10 cellular contexts compared by ENCODE assay signal in genomic region chr3:105822171-105823123, GRCh38. TPM values are rescaled to one million over a fixed set of nuclear protein-coding genes. Genes with fewer than 3 reads are reported as not detected.
DNase-seq lines count a peak whose midpoint lies in the region; ATAC-seq and TF ChIP-seq lines count a peak whose summit lies in the region.
"Had no signal": no experiment of that assay in that cellular context is flagged by ENCODE, and none has a peak within 500 bp of the region (broad histone marks: within the 10 kb centered on the region; RNA-seq: fewer than 3 reads in every experiment).

No MANE protein-coding gene starts in this region.

- H3K56ac ChIP-seq in IMR-90 (ENCODE audit: extremely low read depth, insufficient read depth, low read length) = peak overlapping the region; percentile 45; the same call in 1 of the 2 replicates

- H3K4me2 ChIP-seq in IMR-90 (ENCODE audit: low read depth, low read length) (peak overlapping the region; percentile 88), trophoblast cell (ENCODE audit: low read length) (no peak overlapping the region)

- no peak overlapping the region for H2BK12ac ChIP-seq in trophoblast cell (ENCODE audit: low read length)

- peak overlapping the region in 1 of 4 donors; percentile 21 for H3K4me3 Mint-ChIP-seq in CD4-positive, CD25-positive, alpha-beta regulatory T cell
- H3K4me3 Mint-ChIP-seq in natural killer cell = peak overlapping the region; percentile 0

- dilution Hi-C loops in IMR-90 (cut with HindIII; ENCODE audit: low sequenced_read_pairs, unreplicated experiment) = no loop called here

- H2BK5ac ChIP-seq in IMR-90 (ENCODE audit: low read depth, low read length, poor library complexity, severe bottlenecking) (peak overlapping the region; percentile 92), trophoblast cell (ENCODE audit: low read depth, low read length, poor library complexity) (no peak overlapping the region)

- peaks cover 5% of the 10 kb centered on the region for H3K4me1 ChIP-seq in CD4-positive, CD25-positive, alpha-beta regulatory T cell (ENCODE audit: control insufficient read depth, insufficient read depth, low read length, poor library complexity, severe bottlenecking)
- H3K4me1 ChIP-seq in IMR-90 (ENCODE audit: control insufficient read depth, insufficient read depth, low read length) = peaks cover 15% of the 10 kb centered on the region
- peaks cover 0 to 2% of the 10 kb centered on the region in 2 experiments for H3K4me1 ChIP-seq in trophoblast cell (ENCODE audit: control insufficient read depth in 1 of 2, insufficient read depth in 2 of 2, low read length in 2 of 2)

- peak overlapping the region; percentile 70 to 74 (median 72) for H3K27ac Mint-ChIP-seq in CD4-positive, CD25-positive, alpha-beta regulatory T cell
- peak overlapping the region; percentile 83 for H3K27ac Mint-ChIP-seq in natural killer cell

- peaks cover 11% of the 10 kb centered on the region for H3K9me1 ChIP-seq in IMR-90 (ENCODE audit: insufficient read depth, low read length)

- H3K9ac ChIP-seq in IMR-90 (ENCODE audit: low read depth, low read length) (no peak overlapping the region), trophoblast cell (ENCODE audit: low read length) (no peak overlapping the region)

- H2AK5ac ChIP-seq in IMR-90 (ENCODE audit: low read depth, low read length) = peak overlapping the region; percentile 22; the same call in 1 of the 2 replicates
- no peak overlapping the region for H2AK5ac ChIP-seq in trophoblast cell (ENCODE audit: low read length)

- H3K36me3 ChIP-seq in CD4-positive, CD25-positive, alpha-beta regulatory T cell (ENCODE audit: control insufficient read depth, insufficient read depth, low read length) = peaks cover 3% of the 10 kb centered on the region
- H3K36me3 ChIP-seq in IMR-90 (ENCODE audit: control insufficient read depth, insufficient read depth, low read length) = no peaks in the 10 kb centered on the region
- H3K36me3 ChIP-seq in trophoblast cell (ENCODE audit: control insufficient read depth in 1 of 2, insufficient read depth in 2 of 2, low read length in 2 of 2) = peaks cover 5 to 8% of the 10 kb centered on the region in 2 experiments
- no peaks in the 10 kb centered on the region for H3K36me3 ChIP-seq in H7 (replicated peaks; ENCODE audit: control insufficient read depth, insufficient read depth, low read length)

- H4K12ac ChIP-seq in trophoblast cell (ENCODE audit: low read depth, low read length) = no peak overlapping the region

- no peak for TF ChIP-seq POLR2A in IMR-90 (IDR thresholded peaks at IDR 0.05; ENCODE audit: low read depth, low read length)

- POLR2A ChIA-PET in IMR-90 (lab: Charles Lee; ENCODE audit: unreplicated experiment) = no interaction called here

- no peak for TF ChIP-seq RAD21 in IMR-90 (IDR thresholded peaks at IDR 0.05; ENCODE audit: low read length)

- DNase-seq in CD4-positive, CD25-positive, alpha-beta regulatory T cell = no peak
- DNase-seq in IMR-90 (no peak), cerebellar cortex (ENCODE audit: low spot score) (peak; percentile 11), natural killer cell (no peak), trophoblast cell (no peak), H7 (no peak)
- DNase-seq in activated CD4-positive, CD25-positive, alpha-beta regulatory T cell (lab: John Stamatoyannopoulos, UW) = no peak
- DNase-seq: kidney, NCI-H526 had no signal

- H3K14ac ChIP-seq in IMR-90 (replicated peaks; ENCODE audit: low read depth, low read length) = peak overlapping the region; percentile 59
- no peak overlapping the region for H3K14ac ChIP-seq in trophoblast cell (ENCODE audit: low read length)

- H3K4me1 Mint-ChIP-seq in CD4-positive, CD25-positive, alpha-beta regulatory T cell = peaks cover 30 to 61% (median 48%) of the 10 kb centered on the region in 4 donors
- peaks cover 57 to 67% of the 10 kb centered on the region in 2 donors for H3K4me1 Mint-ChIP-seq in natural killer cell

- no peak overlapping the region for H3K27ac ChIP-seq in CD4-positive, CD25-positive, alpha-beta regulatory T cell (ENCODE audit: insufficient read depth, low read length, poor library complexity, severe bottlenecking)
- peak overlapping the region; percentile 32; the same call in 1 of the 2 replicates for H3K27ac ChIP-seq in IMR-90 (ENCODE audit: insufficient read depth, low read length)
- no peak overlapping the region for H3K27ac ChIP-seq in trophoblast cell (ENCODE audit: low read depth, low read length)

- peak overlapping the region; percentile 74 for H2BK120ac ChIP-seq in IMR-90 (ENCODE audit: low read depth, low read length)
- H2BK120ac ChIP-seq in trophoblast cell (ENCODE audit: insufficient read depth, low read length, poor library complexity) = no peak overlapping the region

- H4K91ac ChIP-seq in IMR-90 (ENCODE audit: insufficient read depth, low read depth, low read length) (peak overlapping the region; percentile 14; the same call in 1 of the 2 replicates), trophoblast cell (ENCODE audit: low read depth, low read length) (no peak overlapping the region)

- H4K5ac ChIP-seq in IMR-90 (ENCODE audit: low read depth, low read length) = no peak overlapping the region

- H4K20me1 ChIP-seq in IMR-90 (ENCODE audit: insufficient read depth, low read length) = peaks cover 8% of the 10 kb centered on the region; the same call in 1 of the 2 replicates

- H3K23ac ChIP-seq in IMR-90 (ENCODE audit: low read depth, low read length) (peak overlapping the region; percentile 61; the same call in 1 of the 2 replicates), trophoblast cell (ENCODE audit: low read length) (no peak overlapping the region)

- H3K27me3 Mint-ChIP-seq in CD4-positive, CD25-positive, alpha-beta regulatory T cell = no peaks in the 10 kb centered on the region
- no peaks in the 10 kb centered on the region for H3K27me3 Mint-ChIP-seq in natural killer cell (ENCODE audit: low read depth in 2 of 2)

- peaks cover 16 to 31% of the 10 kb centered on the region in 2 experiments for H3K79me1 ChIP-seq in IMR-90 (ENCODE audit: low read depth in 1 of 2, low read length in 2 of 2)
- no peaks in the 10 kb centered on the region for H3K79me1 ChIP-seq in trophoblast cell (ENCODE audit: low read length)

- no CpG with 5 or more reads among the region's 3 CpGs for WGBS in IMR-90 (ENCODE audit: extremely low coverage in 2 of 2, insufficient read length in 1 of 2), 2 experiments
- WGBS in trophoblast cell (ENCODE audit: extremely low coverage, insufficient coverage, insufficient read length) = no CpG with 5 or more reads among the region's 3 CpGs

- H3K9me3 Mint-ChIP-seq in CD4-positive, CD25-positive, alpha-beta regulatory T cell = peaks cover 0 to 2% (median 0%) of the 10 kb centered on the region in 7 donors
- H3K9me3 Mint-ChIP-seq in natural killer cell = no peaks in the 10 kb centered on the region

- ATAC-seq in CD4-positive, CD25-positive, alpha-beta regulatory T cell (ENCODE audit: low read depth in 2 of 2) = no peak
- ATAC-seq in IMR-90 (ENCODE audit: low read depth) (no peak), natural killer cell (no peak), HG03139 (IDR thresholded peaks at IDR 0.05; ENCODE audit: unreplicated experiment) (no peak)

- H3K79me2 ChIP-seq in trophoblast cell (ENCODE audit: control insufficient read depth, insufficient read depth, low read length, poor library complexity) = no peaks in the 10 kb centered on the region

- H3K27me3 ChIP-seq in CD4-positive, CD25-positive, alpha-beta regulatory T cell (ENCODE audit: control insufficient read depth, insufficient read depth, low read length) = no peaks in the 10 kb centered on the region
- H3K27me3 ChIP-seq in IMR-90 (ENCODE audit: control insufficient read depth, insufficient read depth, low read length) (no peaks in the 10 kb centered on the region), trophoblast cell (ENCODE audit: insufficient read depth, low read length) (no peaks in the 10 kb centered on the region), H7 (ENCODE audit: control insufficient read depth, insufficient read depth, low read length) (no peaks in the 10 kb centered on the region)

- CTCF ChIA-PET in IMR-90 (lab: Yijun Ruan, JAX) = no interaction called here

- H2BK20ac ChIP-seq in IMR-90 (ENCODE audit: low read depth, low read length) = peak overlapping the region; percentile 65; the same call in 1 of the 2 replicates

- in situ Hi-C loops in IMR-90 (cut with MboI; ENCODE audit: low sequenced_read_pairs) = no loop called here

- H2AFZ ChIP-seq in IMR-90 (replicated peaks; ENCODE audit: low read length, poor library complexity) (no peak overlapping the region), trophoblast cell (ENCODE audit: insufficient read depth, low read length, poor library complexity) (no peak overlapping the region)

- no peak overlapping the region for H2AK9ac ChIP-seq in IMR-90 (replicated peaks; ENCODE audit: low read depth, low read length, poor library complexity)

- no peak overlapping the region for H3K4me3 ChIP-seq in CD4-positive, CD25-positive, alpha-beta regulatory T cell (ENCODE audit: low read depth, low read length)
- no peak overlapping the region for H3K4me3 ChIP-seq in IMR-90 (ENCODE audit: insufficient read depth, low read depth, low read length)
- no peak overlapping the region for H3K4me3 ChIP-seq in trophoblast cell (ENCODE audit: low read depth, low read length)
- no peak overlapping the region for H3K4me3 ChIP-seq in H7 (ENCODE audit: insufficient read depth, low read depth, low read length)

- no peaks in the 10 kb centered on the region for H3K9me3 ChIP-seq in CD4-positive, CD25-positive, alpha-beta regulatory T cell (ENCODE audit: control insufficient read depth in 2 of 2, low read length in 2 of 2)
- no peaks in the 10 kb centered on the region for H3K9me3 ChIP-seq in IMR-90 (ENCODE audit: control insufficient read depth, insufficient read depth, low read length)
- no peaks in the 10 kb centered on the region for H3K9me3 ChIP-seq in trophoblast cell (ENCODE audit: insufficient read depth, low read depth, low read length)

- peak overlapping the region; percentile 43; the same call in 1 of the 2 replicates for H3K4ac ChIP-seq in IMR-90 (ENCODE audit: low read depth, low read length)
- no peak overlapping the region for H3K4ac ChIP-seq in trophoblast cell (ENCODE audit: low read depth, low read length)

- no peak for TF ChIP-seq CTCF in IMR-90 (conservative IDR thresholded peaks at IDR 0.05; ENCODE audit: low read depth, low read length)
- no peak for TF ChIP-seq CTCF in natural killer cell (IDR thresholded peaks at IDR 0.05)

- no TSS peak for BruUV-seq in IMR-90 (replicated peaks; lab: Mats Ljungman, UMichigan)

- peak overlapping the region in 1 of 2 experiments; percentile 68; a peak in 2 of 4 replicates for H4K8ac ChIP-seq in IMR-90 (ENCODE audit: low read depth in 2 of 2, low read length in 2 of 2)
- H4K8ac ChIP-seq in trophoblast cell (ENCODE audit: low read depth, low read length) = no peak overlapping the region

- H3K36me3 Mint-ChIP-seq in CD4-positive, CD25-positive, alpha-beta regulatory T cell = peaks cover 44% of the 10 kb centered on the region
- H3K36me3 Mint-ChIP-seq in natural killer cell = peaks cover 15% of the 10 kb centered on the region

- intact Hi-C loops in IMR-90 (cut with micrococcal nuclease) (loop anchor here (2.0 kb wide), 1 partner anchor 14 kb away; no protein-coding TSS in a partner anchor), natural killer cell (cut with micrococcal nuclease) (no loop called here)

- H2BK15ac ChIP-seq in IMR-90 (ENCODE audit: low read depth, low read length) = 0 out of 3 replicates have a peak overlapping the region, but pooled peaks have one; percentile 11

- H3K18ac ChIP-seq in IMR-90 (ENCODE audit: low read depth, low read length) (peak overlapping the region; percentile 91), trophoblast cell (ENCODE audit: low read length) (no peak overlapping the region)

RNA-seq across cellular contexts. Expression of gene CBLB, which starts 46.4 kb away (rescaled TPM):
- total RNA-seq in CD4-positive, CD25-positive, alpha-beta regulatory T cell = 83.1 TPM
- 10 to 100 TPM; 23.9 to 36.4 (median 29.9) TPM for polyA plus RNA-seq in CD4-positive, CD25-positive, alpha-beta regulatory T cell
- total RNA-seq in IMR-90 (2012; rRNA removed) (20.1 and 28.6 TPM in 2 replicates), natural killer cell (100 to 1,000 TPM; 180 to 287 (median 230) TPM)
- polyA plus RNA-seq in IMR-90 (2012; rRNA removed) = 10.1 and 10.2 TPM in 2 replicates
- polyA plus RNA-seq in IMR-90 (2012; cell fraction: cytosol; rRNA removed) = 2.7 and 5.9 TPM in 2 replicates
- 7.1 and 45.1 TPM in 2 replicates for polyA plus RNA-seq in IMR-90 (2012; cell fraction: nucleus; rRNA removed; ENCODE audit: low replicate concordance)
- polyA plus RNA-seq in trophoblast cell (2013) = 244 and 249 TPM in 2 replicates
- total RNA-seq in H7 (2014; rRNA removed; shearing (Covaris generic)) = 6.5 and 7.9 TPM in 2 replicates
